In genomic region chr2:120343100-120343432, GRCh38 we compare ENCODE assay signal across 12 cellular contexts. TPM values are rescaled to one million over a fixed set of nuclear protein-coding genes. Genes with fewer than 3 reads are reported as not detected.
DNase-seq lines count a peak whose midpoint lies in the region; ATAC-seq, FAIRE-seq and TF ChIP-seq lines count a peak whose summit lies in the region.
"Had no signal": no experiment of that assay in that cellular context is flagged by ENCODE, and none has a peak within 500 bp of the region (broad histone marks: within the 10 kb centered on the region; RNA-seq: fewer than 3 reads in every experiment).

No MANE protein-coding gene starts in this region.

- H3K4me2 ChIP-seq in BLaER1 treated with 17β-estradiol and CSF1 and Interleukin-3, amounts not matched to agents 10 nM and 100 nM: peak overlapping the region in 10 of 11 experiments; percentile 87 to 100 (median 100); a peak in 17 of 22 replicates
- peak overlapping the region; percentile 65 for H3K4me2 ChIP-seq in astrocyte (ENCODE audit: low read length)

- H3K4me3 ChIP-seq in BLaER1 treated with 17β-estradiol and CSF1 and Interleukin-3, amounts not matched to agents 10 nM and 100 nM: 0 out of 20 replicates have a peak overlapping the region, but pooled peaks of 1 of the 10 experiments have one; percentile 9
- no peak overlapping the region for H3K4me3 ChIP-seq in astrocyte (ENCODE audit: insufficient read depth, low read depth, low read length)
- H3K4me3 ChIP-seq: ovary had no signal

- ATAC-seq in HG02885 (IDR thresholded peaks at IDR 0.05; ENCODE audit: poor library complexity, unreplicated experiment) (peak; percentile 5), GM19328 (IDR thresholded peaks at IDR 0.05; ENCODE audit: unreplicated experiment) (no peak), HG03135 (IDR thresholded peaks at IDR 0.05; ENCODE audit: unreplicated experiment) (no peak)
- no peak for ATAC-seq in natural killer cell treated with Interleukin-12 subunit alpha and Interleukin-12 subunit beta and Interleukin-15 and Interleukin-18, amount 100 ng/mL, for 72 hours

- peaks cover 72 to 86% (median 82%) of the 10 kb centered on the region in 11 experiments for H3K27me3 ChIP-seq in BLaER1 treated with 17β-estradiol and CSF1 and Interleukin-3, amounts not matched to agents 10 nM and 100 nM
- H3K27me3 ChIP-seq in astrocyte (ENCODE audit: insufficient read depth, low read length): peaks cover 50% of the 10 kb centered on the region
- H3K27me3 ChIP-seq: ovary, thyroid gland had no signal

- H4K20me1 ChIP-seq in BLaER1 treated with 17β-estradiol and CSF1 and Interleukin-3, amounts not matched to agents 10 nM and 100 nM: peaks cover 0 to 61% (median 46%) of the 10 kb centered on the region in 11 experiments; a peak in 20 of 22 replicates
- peaks cover 12% of the 10 kb centered on the region for H4K20me1 ChIP-seq in astrocyte (ENCODE audit: insufficient read depth, low read length)

- no peak for DNase-seq in astrocyte (ENCODE audit: low read depth)
- no peak for DNase-seq in natural killer cell treated with Interleukin-12 subunit alpha and Interleukin-12 subunit beta and Interleukin-15 and Interleukin-18, amount 100 ng/mL, for 72 hours (ENCODE audit: low spot score)
- DNase-seq in activated effector memory CD4-positive, alpha-beta T cell treated with Interleukin-2 at 50 U/mL for 16 hours: no peak
- no peak for DNase-seq in MV-4-11 (lab: John Stamatoyannopoulos, UW)

- no peak overlapping the region for H3K27ac ChIP-seq in BLaER1 treated with 17β-estradiol and CSF1 and Interleukin-3, amounts not matched to agents 10 nM and 100 nM
- H3K27ac ChIP-seq in astrocyte (ENCODE audit: low read depth, low read length): no peak overlapping the region
- H3K27ac ChIP-seq: ovary had no signal

- no peak overlapping the region for H3K4me3 Mint-ChIP-seq in astrocyte (ENCODE audit: unreplicated experiment)
- H3K4me3 Mint-ChIP-seq in natural killer cell treated with Interleukin-12 subunit alpha and Interleukin-12 subunit beta and Interleukin-15 and Interleukin-18, amount 100 ng/mL, for 72 hours: peak overlapping the region; percentile 70

- no peaks in the 10 kb centered on the region for H3K9me3 ChIP-seq in BLaER1 treated with 17β-estradiol and CSF1 and Interleukin-3, amounts not matched to agents 10 nM and 100 nM (replicated peaks in 1 of 11)
- no peaks in the 10 kb centered on the region for H3K9me3 ChIP-seq in astrocyte (ENCODE audit: insufficient read depth, low read depth, low read length)
- H3K9me3 ChIP-seq: ovary, thyroid gland had no signal

- no peak overlapping the region for H3K9ac ChIP-seq in BLaER1 treated with 17β-estradiol and CSF1 and Interleukin-3, amounts not matched to agents 10 nM and 100 nM
- H3K9ac ChIP-seq in astrocyte (ENCODE audit: low read length): no peak overlapping the region

- FAIRE-seq in astrocyte (lab: Jason Lieb, UNC): no peak
- FAIRE-seq: keratinocyte had no signal

- H3K27ac Mint-ChIP-seq in astrocyte (ENCODE audit: unreplicated experiment): peak overlapping the region; percentile 58
- H3K27ac Mint-ChIP-seq in natural killer cell treated with Interleukin-12 subunit alpha and Interleukin-12 subunit beta and Interleukin-15 and Interleukin-18, amount 100 ng/mL, for 72 hours: no peak overlapping the region
- H3K27ac Mint-ChIP-seq: CD14-positive monocyte had no signal

- no peaks in the 10 kb centered on the region for H3K36me3 ChIP-seq in BLaER1 treated with 17β-estradiol and CSF1 and Interleukin-3, amounts not matched to agents 10 nM and 100 nM
- no peaks in the 10 kb centered on the region for H3K36me3 ChIP-seq in astrocyte (ENCODE audit: insufficient read depth, low read length)
- H3K36me3 ChIP-seq: ovary, thyroid gland had no signal

- no peak for TF ChIP-seq CTCF in astrocyte (IDR thresholded peaks at IDR 0.05; ENCODE audit: insufficient read depth, low read depth, low read length)

- peaks cover 3% of the 10 kb centered on the region for H3K4me1 Mint-ChIP-seq in astrocyte (ENCODE audit: low read depth, unreplicated experiment)
- peaks cover 6 to 14% of the 10 kb centered on the region in 2 donors for H3K4me1 Mint-ChIP-seq in natural killer cell treated with Interleukin-12 subunit alpha and Interleukin-12 subunit beta and Interleukin-15 and Interleukin-18, amount 100 ng/mL, for 72 hours (ENCODE audit: low read depth in 2 of 2)

- H3K36me3 Mint-ChIP-seq in astrocyte (ENCODE audit: low read depth, unreplicated experiment): no peaks in the 10 kb centered on the region
- no peaks in the 10 kb centered on the region for H3K36me3 Mint-ChIP-seq in natural killer cell treated with Interleukin-12 subunit alpha and Interleukin-12 subunit beta and Interleukin-15 and Interleukin-18, amount 100 ng/mL, for 72 hours

- H3K9me3 Mint-ChIP-seq in astrocyte (ENCODE audit: unreplicated experiment): no peaks in the 10 kb centered on the region
- no peaks in the 10 kb centered on the region for H3K9me3 Mint-ChIP-seq in natural killer cell treated with Interleukin-12 subunit alpha and Interleukin-12 subunit beta and Interleukin-15 and Interleukin-18, amount 100 ng/mL, for 72 hours

- no peaks in the 10 kb centered on the region for H3K79me2 ChIP-seq in astrocyte (ENCODE audit: insufficient read depth, low read length)

- peaks cover 17 to 44% (median 34%) of the 10 kb centered on the region in 10 experiments; a peak in 19 of 20 replicates for H3K4me1 ChIP-seq in BLaER1 treated with 17β-estradiol and CSF1 and Interleukin-3, amounts not matched to agents 10 nM and 100 nM
- peaks cover 7% of the 10 kb centered on the region for H3K4me1 ChIP-seq in astrocyte (ENCODE audit: insufficient read depth, low read length)

- H2AFZ ChIP-seq in astrocyte (ENCODE audit: low read depth, low read length): no peak overlapping the region

- peaks cover 57% of the 10 kb centered on the region for H3K27me3 Mint-ChIP-seq in astrocyte (ENCODE audit: low read depth, unreplicated experiment)
- peaks cover 33 to 34% of the 10 kb centered on the region in 2 donors for H3K27me3 Mint-ChIP-seq in natural killer cell treated with Interleukin-12 subunit alpha and Interleukin-12 subunit beta and Interleukin-15 and Interleukin-18, amount 100 ng/mL, for 72 hours

RNA-seq across cellular contexts. Expression of gene INHBB, which starts 2.9 kb away (rescaled TPM):
- total RNA-seq in astrocyte: 7.1 and 19.8 TPM in 2 replicates
- total RNA-seq in natural killer cell treated with Interleukin-12 subunit alpha and Interleukin-12 subunit beta and Interleukin-15 and Interleukin-18, amount 100 ng/mL, for 72 hours: not detected
